ENCODE assay signal across 7 cellular contexts in the genomic region with DNA sequence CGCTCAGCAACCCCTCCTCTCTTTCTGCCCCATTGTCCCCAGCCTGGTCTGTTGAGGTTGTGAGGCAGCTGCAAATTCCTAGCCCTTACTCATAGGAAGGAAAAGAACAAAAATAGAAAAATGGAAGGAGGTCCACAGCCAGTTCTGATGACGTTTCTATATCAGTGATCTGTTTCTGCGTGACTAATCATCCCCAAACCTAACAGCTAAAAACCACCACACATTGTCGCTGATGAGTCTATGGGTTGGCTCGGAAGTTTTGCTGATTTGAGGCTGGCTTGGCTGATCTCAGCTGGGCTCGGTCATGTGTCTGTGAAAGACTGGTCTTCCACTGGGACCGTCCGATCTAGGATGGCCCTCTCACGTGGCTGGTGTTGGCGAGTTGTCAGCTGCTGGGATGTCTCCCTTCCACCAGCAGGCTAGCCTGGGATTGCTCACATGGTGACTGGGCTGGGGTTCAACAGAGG.
DNase-seq lines count a peak whose midpoint lies in the region; ATAC-seq and TF ChIP-seq lines count a peak whose summit lies in the region.

No MANE protein-coding gene starts in this region.

- no peaks in the 10 kb centered on the region for H3K9me3 Mint-ChIP-seq in activated CD4-positive, alpha-beta memory T cell treated with anti-CD3 and anti-CD28 coated beads, Interleukin-2, amount 10 ng/mL, durations not matched to agents 7 days and 5 days

- H3K9me3 ChIP-seq in adrenal gland (replicated peaks in 1 of 3), result no peaks in the 10 kb centered on the region
- H3K9me3 ChIP-seq in right cardiac atrium (ENCODE audit: control insufficient read depth, low read length), result no peaks in the 10 kb centered on the region
- H3K9me3 ChIP-seq in tibial artery, result no peaks in the 10 kb centered on the region

- TF ChIP-seq CTCF in adrenal gland (IDR thresholded peaks at IDR 0.05), result peak in 1 of 6 experiments; percentile 8
- TF ChIP-seq CTCF in tibial artery (IDR thresholded peaks at IDR 0.05), result no peak

- H3K27me3 ChIP-seq in adrenal gland, result no peaks in the 10 kb centered on the region
- no peaks in the 10 kb centered on the region for H3K27me3 ChIP-seq in right cardiac atrium (ENCODE audit: control insufficient read depth, insufficient read depth)
- no peaks in the 10 kb centered on the region for H3K27me3 ChIP-seq in tibial artery

- peak in 1 of 2 donors; percentile 64 for TF ChIP-seq POLR2A in adrenal gland (IDR thresholded peaks at IDR 0.05)

- H3K4me3 ChIP-seq in adrenal gland (no peak overlapping the region), right cardiac atrium (ENCODE audit: low read length) (no peak overlapping the region), tibial artery (no peak overlapping the region)

- no peaks in the 10 kb centered on the region for H3K36me3 ChIP-seq in adrenal gland (replicated peaks in 1 of 2)
- no peaks in the 10 kb centered on the region for H3K36me3 ChIP-seq in tibial artery

- H3K4me1 Mint-ChIP-seq in activated CD4-positive, alpha-beta memory T cell treated with anti-CD3 and anti-CD28 coated beads, Interleukin-2, amount 10 ng/mL, durations not matched to agents 7 days and 5 days, result peaks cover 3% of the 10 kb centered on the region

- CTCF ChIA-PET in activated CD4-positive, alpha-beta memory T cell treated with anti-CD3 and anti-CD28 coated beads, Interleukin-2, amount 10 ng/mL, durations not matched to agents 7 days and 5 days (lab: Charles Lee), result interaction anchor here (0.7 to 0.8 kb wide), 2 partner anchors 17 to 76 kb away, joined by 3 read pairs; no protein-coding TSS in a partner anchor

- intact Hi-C loops in adrenal gland (cut with DNase I), result no loop called here
- intact Hi-C loops in right cardiac atrium (cut with DNase I), result no loop called here
- intact Hi-C loops in tibial artery (cut with DNase I; ENCODE audit: low total_unique reads), result no loop called here

- no peak overlapping the region for H3K27ac Mint-ChIP-seq in activated CD4-positive, alpha-beta memory T cell treated with anti-CD3 and anti-CD28 coated beads, Interleukin-2, amount 10 ng/mL, durations not matched to agents 7 days and 5 days

- peaks cover 9 to 16% of the 10 kb centered on the region in 2 donors for H3K4me1 ChIP-seq in adrenal gland (replicated peaks in 1 of 2)
- H3K4me1 ChIP-seq in right cardiac atrium (ENCODE audit: control insufficient read depth, insufficient read depth, low read length), result no peaks in the 10 kb centered on the region
- peaks cover 0 to 13% (median 0%) of the 10 kb centered on the region in 4 donors for H3K4me1 ChIP-seq in tibial artery

- no peak overlapping the region for H3K4me3 Mint-ChIP-seq in activated CD4-positive, alpha-beta memory T cell treated with anti-CD3 and anti-CD28 coated beads, Interleukin-2, amount 10 ng/mL, durations not matched to agents 7 days and 5 days

- peak overlapping the region in 4 of 5 donors; percentile 65 to 94 (median 74) for H3K27ac ChIP-seq in adrenal gland
- H3K27ac ChIP-seq in right cardiac atrium (ENCODE audit: low read length), result no peak overlapping the region
- H3K27ac ChIP-seq in tibial artery, result peak overlapping the region; percentile 45 to 51
- H3K27ac ChIP-seq in substantia nigra (ENCODE audit: low read depth, low read length, poor library complexity, severe bottlenecking), result no peak overlapping the region

- ATAC-seq in right cardiac atrium, result peak; percentile 57 to 85

- H3K27me3 Mint-ChIP-seq in activated CD4-positive, alpha-beta memory T cell treated with anti-CD3 and anti-CD28 coated beads, Interleukin-2, amount 10 ng/mL, durations not matched to agents 7 days and 5 days, result peaks cover 23% of the 10 kb centered on the region

- POLR2A ChIA-PET in activated CD4-positive, alpha-beta memory T cell treated with anti-CD3 and anti-CD28 coated beads, Interleukin-2, amount 10 ng/mL, durations not matched to agents 7 days and 5 days (lab: Charles Lee), result no interaction called here

- no peaks in the 10 kb centered on the region for H3K36me3 Mint-ChIP-seq in activated CD4-positive, alpha-beta memory T cell treated with anti-CD3 and anti-CD28 coated beads, Interleukin-2, amount 10 ng/mL, durations not matched to agents 7 days and 5 days (ENCODE audit: low read depth)

- WGBS in adrenal gland, 4 donors, result 39 to 49% (median 41%) methylated on average over 10 of the region's 10 CpGs
- 16% methylated on average over 10 of the region's 10 CpGs for WGBS in right cardiac atrium

- DNase-seq in HS-5 (ENCODE audit: low read depth) (peak; percentile 97), adrenal gland (peak; percentile 74 to 92 (median 87)), right cardiac atrium (peak; percentile 78 to 87 (median 84)), tibial artery (peak; percentile 81 to 87), DMS53 (lab: John Stamatoyannopoulos, UW) (no peak), substantia nigra (lab: John Stamatoyannopoulos, UW) (no peak)
- DNase-seq in activated CD4-positive, alpha-beta memory T cell treated with anti-CD3 and anti-CD28 coated beads, Interleukin-2, amount 10 ng/mL, durations not matched to agents 7 days and 5 days, result no peak

Comparison
In these comparisons a context has a peak if more than half of its experiments do, and no peak if none do; other contexts are left out.
1. DNase-seq: peak in HS-5 (single experiment), adrenal gland (7 of 7), right cardiac atrium (3 of 3) and tibial artery (2 of 2); none in DMS53 (single experiment), activated CD4-positive, alpha-beta memory T cell treated with anti-CD3 and anti-CD28 coated beads, Interleukin-2, amount 10 ng/mL, durations not matched to agents 7 days and 5 days (single experiment) and substantia nigra (0 of 49).
2. H3K27ac ChIP-seq: peak in adrenal gland (4 of 5) and tibial artery (2 of 2); none in right cardiac atrium (single experiment) and substantia nigra (single experiment).